Comparison of ENCODE assay signal across 24 cellular contexts in the genomic region with DNA sequence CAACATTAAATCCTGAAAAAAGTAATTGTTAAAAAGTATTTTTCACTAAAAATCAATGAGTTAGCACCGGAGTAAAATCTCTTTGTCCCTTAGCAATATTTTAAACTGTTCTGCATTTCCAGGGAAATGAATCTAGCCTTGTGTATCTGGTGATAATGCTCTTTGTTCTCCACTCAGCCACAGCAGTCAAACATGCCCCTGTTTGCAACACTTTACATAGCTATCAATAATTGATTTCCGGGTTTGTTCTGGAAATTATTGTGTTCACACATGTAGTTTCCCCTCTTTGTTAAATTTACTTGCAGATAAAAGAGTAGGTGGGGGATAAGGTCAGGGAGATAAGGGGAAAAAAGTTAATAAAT. TPM values are rescaled to one million over a fixed set of nuclear protein-coding genes. Genes with fewer than 3 reads are reported as not detected.
"Had no signal": no experiment of that assay in that cellular context is flagged by ENCODE, and none has a peak within 500 bp of the region (broad histone marks: within the 10 kb centered on the region; RNA-seq: fewer than 3 reads in every experiment).

No MANE protein-coding gene starts in this region.

- H3K4me3 ChIP-seq: adrenal gland, ascending aorta, breast epithelium, coronary artery, heart left ventricle, mucosa of descending colon, prostate gland, thoracic aorta, upper lobe of left lung had no signal

- H3K27ac ChIP-seq: ascending aorta, breast epithelium, coronary artery, prostate gland, thoracic aorta had no signal

- DNase-seq: activated CD4-positive, alpha-beta T cell treated with anti-CD3 and anti-CD28 coated beads, Interleukin-2, amount 50 U/mL, for 48 hours; activated CD8-positive, alpha-beta memory T cell treated with anti-CD3 and anti-CD28 coated beads, Interleukin-2, amount 50 U/mL, for 48 hours; activated naive CD4-positive, alpha-beta T cell; activated T-cell treated with anti-CD3 and anti-CD28 coated beads, Interleukin-2, amount 50 U/mL, for 4 hours; adrenal gland; cerebellar nuclear complex; heart left ventricle; left ventricle myocardium superior; mucosa of descending colon; nephron progenitor cell; stimulated activated CD4-positive, alpha-beta T cell treated with anti-CD3 and anti-CD28 coated beads, Interleukin-4, amount 100 ng/mL, for 24 hours; stimulated activated naive CD4-positive, alpha-beta T cell treated with Interleukin-2 at 50 U/mL for 16 hours; T-helper 1 cell; upper lobe of left lung had no signal

- ATAC-seq: activated T-cell treated with anti-CD3 and anti-CD28 coated beads, Interleukin-2, amount 50 U/mL, for 4 hours; WTC11 had no signal

- H3K27me3 ChIP-seq: adrenal gland, ascending aorta, breast epithelium, heart left ventricle, upper lobe of left lung had no signal

- H3K36me3 ChIP-seq: adrenal gland, ascending aorta, breast epithelium, heart left ventricle, prostate gland, thoracic aorta, upper lobe of left lung had no signal

- H3K9me3 ChIP-seq: adrenal gland, ascending aorta, breast epithelium, heart left ventricle, mucosa of descending colon, prostate gland, thoracic aorta, upper lobe of left lung had no signal

- H3K4me1 ChIP-seq: adrenal gland, ascending aorta, breast epithelium, prostate gland had no signal

RNA-seq across cellular contexts. Expression of a gene that starts 3.6 kb away (rescaled TPM):
- total RNA-seq: activated CD8-positive, alpha-beta memory T cell treated with anti-CD3 and anti-CD28 coated beads for 36 hours; activated T-cell treated with anti-CD3 and anti-CD28 coated beads, Interleukin-2, amount 50 U/mL, for 4 hours; activated T-helper 2 cell treated with anti-CD3 and anti-CD28 coated beads, Interferon-gamma antibody, Interleukin-2, Interleukin-4, amounts not matched to agents 10 μg/mL and 5 μg/mL and 100 μg/mL, durations not matched to agents 14 hours and 24 hours and 36 hours; adrenal gland; ascending aorta; breast epithelium; epithelial cell of proximal tubule; heart left ventricle; left ventricle myocardium superior; mucosa of descending colon; omental fat pad; prostate gland; thoracic aorta; WTC11 had no signal
- polyA plus RNA-seq: adrenal gland, heart left ventricle had no signal

RNA-seq across cellular contexts. Expression of a gene that starts 20.4 kb away (rescaled TPM):
- total RNA-seq: activated T-cell treated with anti-CD3 and anti-CD28 coated beads, Interleukin-2, amount 50 U/mL, for 4 hours had no signal
